1 cellular context compared by ENCODE assay signal in the genomic region with DNA sequence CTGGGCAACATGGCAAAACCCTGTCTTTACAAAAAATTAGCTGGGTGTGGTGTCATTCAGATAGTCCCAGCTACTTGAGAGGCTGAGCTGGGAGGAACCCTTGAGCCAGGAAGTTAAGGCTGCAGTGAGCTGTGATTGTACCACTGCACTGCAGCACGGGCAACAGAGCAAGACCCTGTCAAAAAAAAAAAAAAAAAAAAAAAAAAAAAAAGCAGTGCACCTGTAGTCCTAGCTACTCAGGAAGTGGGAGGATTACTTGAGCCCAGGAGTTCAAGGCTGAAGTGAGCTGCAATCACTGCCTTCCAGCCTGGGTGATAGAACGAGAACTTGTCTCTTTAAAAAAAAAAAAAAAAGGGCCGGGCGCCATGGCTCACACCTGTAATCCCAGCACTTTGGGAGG.
TF ChIP-seq lines count a peak whose summit lies in the region.

No MANE protein-coding gene starts in this region.

TF ChIP-seq in GM12878, 131 proteins besides CTCF, POLR2A, EP300 and RAD21:
- TF ChIP-seq YY1 (IDR thresholded peaks at IDR 0.05; ENCODE audit: low read depth, low read length) (0 out of 2 replicates have a peak, but pooled peaks have one; percentile 23), EED (IDR thresholded peaks at IDR 0.05; ENCODE audit: low read depth) (no peak), CEBPB (IDR thresholded peaks at IDR 0.05; ENCODE audit: borderline replicate concordance in 1 of 2, low read depth in 2 of 2, low read length in 2 of 2) (no peak), STAT1 (conservative IDR thresholded peaks at IDR 0.05) (no peak), SMARCA5 (IDR thresholded peaks at IDR 0.05) (no peak), POLR2AphosphoS5 (IDR thresholded peaks at IDR 0.05; ENCODE audit: low read length) (no peak), PAX8 (IDR thresholded peaks at IDR 0.05) (no peak), CHD4 (IDR thresholded peaks at IDR 0.05) (no peak), ZNF384 (IDR thresholded peaks at IDR 0.05; ENCODE audit: borderline replicate concordance, low read depth, low read length) (peak; percentile 82)
- TF ChIP-seq, protein P1, sequence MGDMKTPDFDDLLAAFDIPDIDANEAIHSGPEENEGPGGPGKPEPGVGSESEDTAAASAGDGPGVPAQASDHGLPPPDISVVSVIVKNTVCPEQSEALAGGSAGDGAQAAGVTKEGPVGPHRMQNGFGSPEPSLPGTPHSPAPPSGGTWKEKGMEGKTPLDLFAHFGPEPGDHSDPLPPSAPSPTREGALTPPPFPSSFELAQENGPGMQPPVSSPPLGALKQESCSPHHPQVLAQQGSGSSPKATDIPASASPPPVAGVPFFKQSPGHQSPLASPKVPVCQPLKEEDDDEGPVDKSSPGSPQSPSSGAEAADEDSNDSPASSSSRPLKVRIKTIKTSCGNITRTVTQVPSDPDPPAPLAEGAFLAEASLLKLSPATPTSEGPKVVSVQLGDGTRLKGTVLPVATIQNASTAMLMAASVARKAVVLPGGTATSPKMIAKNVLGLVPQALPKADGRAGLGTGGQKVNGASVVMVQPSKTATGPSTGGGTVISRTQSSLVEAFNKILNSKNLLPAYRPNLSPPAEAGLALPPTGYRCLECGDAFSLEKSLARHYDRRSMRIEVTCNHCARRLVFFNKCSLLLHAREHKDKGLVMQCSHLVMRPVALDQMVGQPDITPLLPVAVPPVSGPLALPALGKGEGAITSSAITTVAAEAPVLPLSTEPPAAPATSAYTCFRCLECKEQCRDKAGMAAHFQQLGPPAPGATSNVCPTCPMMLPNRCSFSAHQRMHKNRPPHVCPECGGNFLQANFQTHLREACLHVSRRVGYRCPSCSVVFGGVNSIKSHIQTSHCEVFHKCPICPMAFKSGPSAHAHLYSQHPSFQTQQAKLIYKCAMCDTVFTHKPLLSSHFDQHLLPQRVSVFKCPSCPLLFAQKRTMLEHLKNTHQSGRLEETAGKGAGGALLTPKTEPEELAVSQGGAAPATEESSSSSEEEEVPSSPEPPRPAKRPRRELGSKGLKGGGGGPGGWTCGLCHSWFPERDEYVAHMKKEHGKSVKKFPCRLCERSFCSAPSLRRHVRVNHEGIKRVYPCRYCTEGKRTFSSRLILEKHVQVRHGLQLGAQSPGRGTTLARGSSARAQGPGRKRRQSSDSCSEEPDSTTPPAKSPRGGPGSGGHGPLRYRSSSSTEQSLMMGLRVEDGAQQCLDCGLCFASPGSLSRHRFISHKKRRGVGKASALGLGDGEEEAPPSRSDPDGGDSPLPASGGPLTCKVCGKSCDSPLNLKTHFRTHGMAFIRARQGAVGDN (IDR thresholded peaks at IDR 0.05), result no peak
